16 cellular contexts compared by ENCODE assay signal in genomic region chr2:62485780-62486765, GRCh38. TPM values are rescaled to one million over a fixed set of nuclear protein-coding genes. Genes with fewer than 3 reads are reported as not detected.
A peak's percentile ranks its signal among the peaks of the same experiment; 100 is the strongest.
DNase-seq lines count a peak whose midpoint lies in the region; ATAC-seq and TF ChIP-seq lines count a peak whose summit lies in the region.
"Had no signal": no experiment of that assay in that cellular context is flagged by ENCODE, and none has a peak within 500 bp of the region (broad histone marks: within the 10 kb centered on the region; RNA-seq: fewer than 3 reads in every experiment).

No MANE protein-coding gene starts in this region.

- H3K9me3 ChIP-seq in parathyroid adenoma (ENCODE audit: control insufficient read depth, low read length): no peaks in the 10 kb centered on the region
- H3K9me3 ChIP-seq: spleen had no signal

- peak; percentile 81 for ATAC-seq in Right ventricle myocardium superior (ENCODE audit: poor library complexity)
- ATAC-seq: esophagus mucosa, left colon had no signal

- no peaks in the 10 kb centered on the region for H3K36me3 ChIP-seq in parathyroid adenoma (ENCODE audit: control insufficient read depth, insufficient read depth, low read length)
- H3K36me3 ChIP-seq: spleen had no signal

- H3K4me2 ChIP-seq in parathyroid adenoma (ENCODE audit: low read length): peak overlapping the region; percentile 37

- H3K27me3 Mint-ChIP-seq in brain (no peaks in the 10 kb centered on the region), immature natural killer cell (ENCODE audit: low read depth in 3 of 3) (peaks cover 0 to 2% (median 1%) of the 10 kb centered on the region in 3 donors)

- H3K36me3 Mint-ChIP-seq in brain (no peaks in the 10 kb centered on the region), immature natural killer cell (peaks cover 0 to 3% (median 0%) of the 10 kb centered on the region in 3 donors)

- H3K9ac ChIP-seq in parathyroid adenoma: no peak overlapping the region

- H3K4me3 Mint-ChIP-seq in brain: no peak overlapping the region
- no peak overlapping the region for H3K4me3 Mint-ChIP-seq in immature natural killer cell

- TF ChIP-seq CTCF in brain (conservative IDR thresholded peaks at IDR 0.05) (no peak), parathyroid adenoma (IDR thresholded peaks at IDR 0.05) (no peak)

- peak overlapping the region; percentile 1 for H3K27ac ChIP-seq in parathyroid adenoma

- H3K79me2 ChIP-seq in parathyroid adenoma: no peaks in the 10 kb centered on the region

- no peaks in the 10 kb centered on the region for H3K27me3 ChIP-seq in parathyroid adenoma (ENCODE audit: control insufficient read depth, insufficient read depth, low read length)
- H3K27me3 ChIP-seq: spleen had no signal

- H3K4me1 ChIP-seq in parathyroid adenoma: peaks cover 3% of the 10 kb centered on the region

- no peak overlapping the region for H3K4me3 ChIP-seq in parathyroid adenoma (ENCODE audit: low read depth, low read length)
- H3K4me3 ChIP-seq: spleen had no signal

- intact Hi-C loops in Right ventricle myocardium superior (cut with DNase I): no loop called here

- H3K4me1 Mint-ChIP-seq in brain: peaks cover 35% of the 10 kb centered on the region
- no peaks in the 10 kb centered on the region for H3K4me1 Mint-ChIP-seq in immature natural killer cell

- DNase-seq in EL (peak; percentile 24), Right ventricle myocardium superior (no peak), C1 segment of cervical spinal cord (lab: John Stamatoyannopoulos, UW) (no peak), immature natural killer cell (no peak), NCI-H345 treated with DMSO at 0.1 percent for 48 hours (lab: John Stamatoyannopoulos, UW; ENCODE audit: unreplicated experiment) (no peak)
- DNase-seq in activated CD4-positive, CD25-positive, alpha-beta regulatory T cell (lab: John Stamatoyannopoulos, UW): no peak
- DNase-seq: activated CD4-positive, alpha-beta T cell treated with anti-CD3 and anti-CD28 coated beads, Interleukin-2, amount 50 U/mL, for 48 hours; activated gamma-delta T cell treated with Interleukin-2 at 50 U/mL for 16 hours; Kasumi-1; left colon; NCI-H2107; OCI-M1; spleen had no signal

- H2AFZ ChIP-seq in parathyroid adenoma: peak overlapping the region; percentile 71

- peak overlapping the region in 3 of 5 experiments; percentile 63 to 82 (median 74) for H3K27ac Mint-ChIP-seq in brain
- no peak overlapping the region for H3K27ac Mint-ChIP-seq in immature natural killer cell

- H3K9me3 Mint-ChIP-seq in brain (no peaks in the 10 kb centered on the region), immature natural killer cell (no peaks in the 10 kb centered on the region)

RNA-seq across cellular contexts. Expression of gene TMEM17, which starts 19.9 kb away (rescaled TPM):
- polyA plus RNA-seq in brain (ENCODE audit: insufficient read depth, low read depth, low replicate concordance) (1.8 TPM), immature natural killer cell (1 to 10 TPM in 1 of 3 donors, under 1 TPM in 2; 0.11 to 2.2 (median 0.59) TPM)
- total RNA-seq in Right ventricle myocardium superior: 1.7 TPM

Comparison
In these comparisons a context has a peak if more than half of its experiments do, and no peak if none do; other contexts are left out.
1. H3K27ac Mint-ChIP-seq: peak in brain (3 of 5); none in immature natural killer cell (0 of 6).